Comparison of ENCODE assay signal across 1 cellular context in genomic region chr22:41474878-41475451, GRCh38.
TF ChIP-seq lines count a peak whose summit lies in the region.

No MANE protein-coding gene starts in this region.

TF ChIP-seq in liver, 16 proteins besides CTCF, POLR2A, EP300 and RAD21:
- TF ChIP-seq EGR1 (IDR thresholded peaks at IDR 0.05; ENCODE audit: low read depth in 2 of 2): no peak
- TF ChIP-seq SP1 (IDR thresholded peaks at IDR 0.05): no peak
- TF ChIP-seq JUND (IDR thresholded peaks at IDR 0.05): peak in 1 of 2 donors; percentile 13
- peak in 1 of 2 donors; percentile 20 for TF ChIP-seq RXRA (IDR thresholded peaks at IDR 0.05)
- no peak for TF ChIP-seq ATF3 (IDR thresholded peaks at IDR 0.05)
- TF ChIP-seq HNF4A (conservative IDR thresholded peaks at IDR 0.05): peak; percentile 66 to 79
- TF ChIP-seq HNF4G (IDR thresholded peaks at IDR 0.05): peak; percentile 41
- peak; percentile 53 for TF ChIP-seq YY1 (IDR thresholded peaks at IDR 0.05)
